ENCODE assay signal across 1 cellular context in genomic region chr1:207826557-207827487, GRCh38.
TF ChIP-seq lines count a peak whose summit lies in the region.

No MANE protein-coding gene starts in this region.

TF ChIP-seq in HepG2, 621 proteins besides CTCF, POLR2A, EP300 and RAD21 (continued from another document and continues in another):
- no peak for TF ChIP-seq TRAFD1 (CRISPR knock-in tag; IDR thresholded peaks at IDR 0.05; ENCODE audit: borderline replicate concordance)
- TF ChIP-seq ZNF672 (CRISPR knock-in tag; IDR thresholded peaks at IDR 0.05) = no peak
- TF ChIP-seq KDM5B (CRISPR knock-in tag; IDR thresholded peaks at IDR 0.05; ENCODE audit: borderline replicate concordance) = no peak
- TF ChIP-seq ZBTB42 (CRISPR knock-in tag; IDR thresholded peaks at IDR 0.05) = no peak
- no peak for TF ChIP-seq NPAS2 (CRISPR knock-in tag; IDR thresholded peaks at IDR 0.05; ENCODE audit: borderline replicate concordance)
- TF ChIP-seq NFKBIZ (CRISPR knock-in tag; IDR thresholded peaks at IDR 0.05) = no peak
- no peak for TF ChIP-seq SP5 (CRISPR knock-in tag; IDR thresholded peaks at IDR 0.05; ENCODE audit: borderline replicate concordance, low read depth)
- no peak for TF ChIP-seq TRIM22 (IDR thresholded peaks at IDR 0.05)
- TF ChIP-seq ZNF878 (CRISPR knock-in tag; IDR thresholded peaks at IDR 0.05) = no peak
- no peak for TF ChIP-seq ZNF503 (CRISPR knock-in tag; IDR thresholded peaks at IDR 0.05)
- TF ChIP-seq SKIL (CRISPR knock-in tag; IDR thresholded peaks at IDR 0.05; ENCODE audit: borderline replicate concordance) = no peak
- peak; percentile 17; the same call in 1 of the 2 replicates for TF ChIP-seq ZNF124 (CRISPR knock-in tag; IDR thresholded peaks at IDR 0.05)
- TF ChIP-seq KLF13 (CRISPR knock-in tag; IDR thresholded peaks at IDR 0.05) = no peak
- no peak for TF ChIP-seq SP140L (CRISPR knock-in tag; IDR thresholded peaks at IDR 0.05; ENCODE audit: borderline replicate concordance)
- peak; percentile 79 for TF ChIP-seq ASH2L (IDR thresholded peaks at IDR 0.05; ENCODE audit: insufficient read length, low read depth, low read length)
- no peak for TF ChIP-seq ZNF512 (CRISPR knock-in tag; IDR thresholded peaks at IDR 0.05)
- no peak for TF ChIP-seq ZNF256 (CRISPR knock-in tag; conservative IDR thresholded peaks at IDR 0.05)
- TF ChIP-seq ZSCAN30 (CRISPR knock-in tag; IDR thresholded peaks at IDR 0.05) = no peak
- no peak for TF ChIP-seq WIZ (CRISPR knock-in tag; IDR thresholded peaks at IDR 0.05)
- TF ChIP-seq ZC3H4 (CRISPR knock-in tag; IDR thresholded peaks at IDR 0.05; ENCODE audit: borderline replicate concordance) = no peak
- TF ChIP-seq ZNF207 (IDR thresholded peaks at IDR 0.05; ENCODE audit: borderline replicate concordance) = no peak
- no peak for TF ChIP-seq ATF7 (IDR thresholded peaks at IDR 0.05)
- no peak for TF ChIP-seq ATF7 (CRISPR knock-in tag; IDR thresholded peaks at IDR 0.05)
- no peak for TF ChIP-seq ZBTB49 (CRISPR knock-in tag; IDR thresholded peaks at IDR 0.05; ENCODE audit: borderline replicate concordance)
- TF ChIP-seq NCOR1 (IDR thresholded peaks at IDR 0.05; ENCODE audit: borderline replicate concordance, low read length) = peak; percentile 70
- no peak for TF ChIP-seq ZNF784 (CRISPR knock-in tag; IDR thresholded peaks at IDR 0.05; ENCODE audit: borderline replicate concordance)
- TF ChIP-seq ZNF558 (CRISPR knock-in tag; IDR thresholded peaks at IDR 0.05; ENCODE audit: borderline replicate concordance) = peak; percentile 43; the same call in 1 of the 2 replicates
- TF ChIP-seq TEAD2 (CRISPR knock-in tag; IDR thresholded peaks at IDR 0.05) = no peak
- TF ChIP-seq SAP130 (CRISPR knock-in tag; IDR thresholded peaks at IDR 0.05; ENCODE audit: low read depth) = peak; percentile 65; the same call in 1 of the 2 replicates
- no peak for TF ChIP-seq AGO2 (optimal IDR thresholded peaks at IDR 0.05; ENCODE audit: low read depth, low read length)
- TF ChIP-seq SOX13 (IDR thresholded peaks at IDR 0.05) = no peak
- peak in 1 of 2 experiments; percentile 81; a peak in 2 of 4 replicates for TF ChIP-seq SOX13 (CRISPR knock-in tag; conservative IDR thresholded peaks at IDR 0.05 in 1 of 2, IDR thresholded peaks at IDR 0.05 in 1 of 2)
- no peak for TF ChIP-seq NFYB (CRISPR knock-in tag; IDR thresholded peaks at IDR 0.05)
- 0 out of 2 replicates have a peak, but pooled peaks have one; percentile 35 for TF ChIP-seq ZNF761 (CRISPR knock-in tag; conservative IDR thresholded peaks at IDR 0.05)
- no peak for TF ChIP-seq SMARCC2 (IDR thresholded peaks at IDR 0.05)
- no peak for TF ChIP-seq ZNF83 (CRISPR knock-in tag; IDR thresholded peaks at IDR 0.05; ENCODE audit: borderline replicate concordance)
- TF ChIP-seq TCF12 (IDR thresholded peaks at IDR 0.05) = no peak
- no peak for TF ChIP-seq TCF12 (CRISPR knock-in tag; IDR thresholded peaks at IDR 0.05)
- TF ChIP-seq PHF20 (CRISPR knock-in tag; IDR thresholded peaks at IDR 0.05) = peak; percentile 36; the same call in 1 of the 2 replicates
- TF ChIP-seq RORA (CRISPR knock-in tag; IDR thresholded peaks at IDR 0.05) = no peak
- TF ChIP-seq ARID2 (CRISPR knock-in tag; IDR thresholded peaks at IDR 0.05; ENCODE audit: borderline replicate concordance) = no peak
- no peak for TF ChIP-seq RFX5 (IDR thresholded peaks at IDR 0.05; ENCODE audit: low read depth, low read length)
- no peak for TF ChIP-seq ZNF280B (CRISPR knock-in tag; IDR thresholded peaks at IDR 0.05; ENCODE audit: borderline replicate concordance)
- no peak for TF ChIP-seq TSC22D2 (CRISPR knock-in tag; IDR thresholded peaks at IDR 0.05; ENCODE audit: borderline replicate concordance)
- no peak for TF ChIP-seq FOXK2 (IDR thresholded peaks at IDR 0.05)
- no peak for TF ChIP-seq ZFP82 (CRISPR knock-in tag; IDR thresholded peaks at IDR 0.05; ENCODE audit: borderline replicate concordance)
- TF ChIP-seq USF2 (IDR thresholded peaks at IDR 0.05; ENCODE audit: low read depth, low read length) = no peak
- no peak for TF ChIP-seq USF2 (CRISPR knock-in tag; IDR thresholded peaks at IDR 0.05; ENCODE audit: borderline replicate concordance)
- TF ChIP-seq TBX2 (CRISPR knock-in tag; IDR thresholded peaks at IDR 0.05; ENCODE audit: borderline replicate concordance) = peak; percentile 36; the same call in 1 of the 2 replicates
- no peak for TF ChIP-seq GTF3A (CRISPR knock-in tag; conservative IDR thresholded peaks at IDR 0.05)
- peak; percentile 29; the same call in 1 of the 2 replicates for TF ChIP-seq ZNF766 (CRISPR knock-in tag; IDR thresholded peaks at IDR 0.05; ENCODE audit: borderline replicate concordance)
- 0 out of 2 replicates have a peak, but pooled peaks have one; percentile 28 for TF ChIP-seq MIXL1 (CRISPR knock-in tag; IDR thresholded peaks at IDR 0.05)
- no peak for TF ChIP-seq DNMT3B (CRISPR knock-in tag; conservative IDR thresholded peaks at IDR 0.05)
- TF ChIP-seq ZNF768 (CRISPR knock-in tag; IDR thresholded peaks at IDR 0.05) = no peak
